ENCODE assay signal across 1 cellular context in the genomic region with DNA sequence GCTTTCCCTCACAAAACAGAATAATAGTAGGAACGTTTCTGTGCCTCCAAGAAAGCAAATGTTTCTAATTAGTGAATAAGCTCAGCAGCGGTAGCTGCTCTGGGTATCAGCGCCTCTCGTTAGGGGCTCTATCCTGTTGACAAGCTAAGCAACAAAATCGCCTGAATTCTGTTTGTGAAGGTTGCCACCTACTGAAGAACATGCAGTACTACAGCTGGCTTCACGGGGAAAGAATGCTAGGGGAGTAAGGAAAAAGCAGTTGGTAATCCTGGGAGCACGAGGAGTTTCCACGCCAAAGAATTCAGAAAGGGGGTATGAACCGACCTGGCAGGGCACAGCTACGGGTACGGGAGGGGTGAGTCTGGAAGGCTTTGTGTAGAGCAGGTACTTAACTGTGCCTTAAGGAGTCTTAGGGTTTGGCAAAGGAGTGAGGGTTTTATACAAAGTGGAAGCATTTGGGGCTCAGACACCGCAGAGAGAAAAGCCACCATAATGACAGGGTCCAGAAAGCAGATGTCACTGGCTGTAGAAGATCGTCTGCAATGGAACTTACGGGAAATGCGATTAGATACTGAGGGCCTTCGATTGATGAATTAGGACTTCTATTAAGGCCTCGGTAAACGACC.
TF ChIP-seq lines count a peak whose summit lies in the region.

No MANE protein-coding gene starts in this region.

TF ChIP-seq in K562, 482 proteins besides CTCF, POLR2A, EP300 and RAD21 (continued from another document):
- TF ChIP-seq, protein P1, sequence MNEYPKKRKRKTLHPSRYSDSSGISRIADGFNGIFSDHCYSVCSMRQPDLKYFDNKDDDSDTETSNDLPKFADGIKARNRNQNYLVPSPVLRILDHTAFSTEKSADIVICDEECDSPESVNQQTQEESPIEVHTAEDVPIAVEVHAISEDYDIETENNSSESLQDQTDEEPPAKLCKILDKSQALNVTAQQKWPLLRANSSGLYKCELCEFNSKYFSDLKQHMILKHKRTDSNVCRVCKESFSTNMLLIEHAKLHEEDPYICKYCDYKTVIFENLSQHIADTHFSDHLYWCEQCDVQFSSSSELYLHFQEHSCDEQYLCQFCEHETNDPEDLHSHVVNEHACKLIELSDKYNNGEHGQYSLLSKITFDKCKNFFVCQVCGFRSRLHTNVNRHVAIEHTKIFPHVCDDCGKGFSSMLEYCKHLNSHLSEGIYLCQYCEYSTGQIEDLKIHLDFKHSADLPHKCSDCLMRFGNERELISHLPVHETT (CRISPR knock-in tag; conservative IDR thresholded peaks at IDR 0.05 in 1 of 2, IDR thresholded peaks at IDR 0.05 in 1 of 2): no peak
- no peak for TF ChIP-seq BRD4 (IDR thresholded peaks at IDR 0.05)
- no peak for TF ChIP-seq HEY1 (CRISPR knock-in tag; IDR thresholded peaks at IDR 0.05; ENCODE audit: borderline replicate concordance)
- no peak for TF ChIP-seq FOXJ3 (CRISPR knock-in tag; IDR thresholded peaks at IDR 0.05)
- TF ChIP-seq BHLHE40 (IDR thresholded peaks at IDR 0.05; ENCODE audit: low read length): no peak
- 0 out of 2 replicates have a peak, but pooled peaks have one; percentile 34 for TF ChIP-seq SMC3 (conservative IDR thresholded peaks at IDR 0.05; ENCODE audit: insufficient read depth, low read depth, low read length)
TF ChIP-seq in K562: peak in this region for 2.
